In the genomic region with DNA sequence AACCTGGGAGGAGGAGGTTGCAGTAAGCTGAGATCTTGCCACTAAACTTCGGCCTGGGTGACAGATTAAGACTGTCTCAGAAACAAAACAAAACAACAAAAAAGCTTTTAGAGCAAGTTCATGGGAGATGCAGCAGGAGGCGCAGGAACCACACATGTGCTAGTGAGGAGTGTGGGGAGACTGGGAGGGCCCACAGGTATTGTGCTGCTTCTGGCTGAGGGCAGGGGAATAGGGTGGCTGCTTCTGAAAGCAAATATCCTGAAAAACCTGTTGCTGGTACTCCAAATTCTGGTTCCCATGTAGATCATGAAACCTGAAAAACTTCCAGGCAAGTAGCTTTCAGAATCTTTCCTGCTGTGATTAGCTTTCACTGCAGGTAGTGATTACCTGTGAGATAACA, we compare ENCODE assay signal across 1 cellular context.
TF ChIP-seq lines count a peak whose summit lies in the region.

No MANE protein-coding gene starts in this region.

TF ChIP-seq in SK-N-SH, 30 proteins besides CTCF, POLR2A, EP300 and RAD21 (continued from another document):
- TF ChIP-seq, protein P1, sequence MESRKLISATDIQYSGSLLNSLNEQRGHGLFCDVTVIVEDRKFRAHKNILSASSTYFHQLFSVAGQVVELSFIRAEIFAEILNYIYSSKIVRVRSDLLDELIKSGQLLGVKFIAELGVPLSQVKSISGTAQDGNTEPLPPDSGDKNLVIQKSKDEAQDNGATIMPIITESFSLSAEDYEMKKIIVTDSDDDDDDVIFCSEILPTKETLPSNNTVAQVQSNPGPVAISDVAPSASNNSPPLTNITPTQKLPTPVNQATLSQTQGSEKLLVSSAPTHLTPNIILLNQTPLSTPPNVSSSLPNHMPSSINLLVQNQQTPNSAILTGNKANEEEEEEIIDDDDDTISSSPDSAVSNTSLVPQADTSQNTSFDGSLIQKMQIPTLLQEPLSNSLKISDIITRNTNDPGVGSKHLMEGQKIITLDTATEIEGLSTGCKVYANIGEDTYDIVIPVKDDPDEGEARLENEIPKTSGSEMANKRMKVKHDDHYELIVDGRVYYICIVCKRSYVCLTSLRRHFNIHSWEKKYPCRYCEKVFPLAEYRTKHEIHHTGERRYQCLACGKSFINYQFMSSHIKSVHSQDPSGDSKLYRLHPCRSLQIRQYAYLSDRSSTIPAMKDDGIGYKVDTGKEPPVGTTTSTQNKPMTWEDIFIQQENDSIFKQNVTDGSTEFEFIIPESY (IDR thresholded peaks at IDR 0.05; ENCODE audit: borderline replicate concordance, low read depth) = no peak
- TF ChIP-seq GATA2 (CRISPR knock-in tag; IDR thresholded peaks at IDR 0.05) = no peak
- TF ChIP-seq NRF1 (IDR thresholded peaks at IDR 0.05; ENCODE audit: low read depth, low read length) = no peak
- no peak for TF ChIP-seq SMC3 (IDR thresholded peaks at IDR 0.05; ENCODE audit: low read depth, low read length)
- no peak for TF ChIP-seq RXRA (IDR thresholded peaks at IDR 0.05; ENCODE audit: borderline replicate concordance, low read depth)
- TF ChIP-seq RFX5 (IDR thresholded peaks at IDR 0.05; ENCODE audit: low read length) = no peak
- TF ChIP-seq RCOR1 (IDR thresholded peaks at IDR 0.05; ENCODE audit: low read length) = no peak
- TF ChIP-seq, protein P2, sequence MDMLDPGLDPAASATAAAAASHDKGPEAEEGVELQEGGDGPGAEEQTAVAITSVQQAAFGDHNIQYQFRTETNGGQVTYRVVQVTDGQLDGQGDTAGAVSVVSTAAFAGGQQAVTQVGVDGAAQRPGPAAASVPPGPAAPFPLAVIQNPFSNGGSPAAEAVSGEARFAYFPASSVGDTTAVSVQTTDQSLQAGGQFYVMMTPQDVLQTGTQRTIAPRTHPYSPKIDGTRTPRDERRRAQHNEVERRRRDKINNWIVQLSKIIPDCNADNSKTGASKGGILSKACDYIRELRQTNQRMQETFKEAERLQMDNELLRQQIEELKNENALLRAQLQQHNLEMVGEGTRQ (IDR thresholded peaks at IDR 0.05; ENCODE audit: borderline replicate concordance, low read depth, low read length) = no peak
- TF ChIP-seq YY1 (IDR thresholded peaks at IDR 0.05; ENCODE audit: low read depth) = no peak
- TF ChIP-seq FOXM1 (IDR thresholded peaks at IDR 0.05; ENCODE audit: low read depth) = no peak
- TF ChIP-seq MXI1 (IDR thresholded peaks at IDR 0.05; ENCODE audit: low read depth, low read length) = no peak
TF ChIP-seq in SK-N-SH: peak in this region for 0.
